ENCODE assay signal across 21 cellular contexts in the genomic region with DNA sequence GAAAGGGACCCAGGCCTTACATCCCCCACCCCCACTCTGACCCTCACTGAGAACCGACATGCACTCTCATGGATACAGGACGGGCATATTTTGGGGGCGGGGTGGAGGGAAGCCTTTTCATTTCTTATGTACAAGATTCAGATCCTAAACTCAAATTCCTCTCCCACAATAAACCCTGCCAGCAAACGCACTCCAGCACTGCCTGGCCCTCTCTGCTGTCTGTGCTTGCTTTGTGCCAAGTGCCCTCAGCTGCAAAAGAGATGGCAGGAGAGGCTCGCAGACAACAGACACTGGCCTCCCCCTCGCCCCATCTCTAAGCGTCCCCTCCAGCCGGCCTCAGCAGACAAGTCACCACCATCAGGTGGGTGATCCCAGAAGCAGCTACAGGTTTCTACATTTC.
"Had no signal": no experiment of that assay in that cellular context is flagged by ENCODE, and none has a peak within 500 bp of the region (broad histone marks: within the 10 kb centered on the region; RNA-seq: fewer than 3 reads in every experiment).

No MANE protein-coding gene starts in this region.

- H3K27me3 ChIP-seq: body of pancreas, esophagus squamous epithelium, gastroesophageal sphincter, heart left ventricle, neural progenitor cell, right atrium auricular region, tibial artery had no signal

- H3K27me3 Mint-ChIP-seq: naive thymus-derived CD8-positive, alpha-beta T cell; stimulated activated naive CD8-positive, alpha-beta T cell treated with anti-CD3 and anti-CD28 coated beads, Interleukin-15, Interleukin-2, amounts not matched to agents 100 ng/mL and 50 ng/mL, for 24 hours had no signal

- H3K4me3 ChIP-seq: body of pancreas, esophagus squamous epithelium, gastroesophageal sphincter, heart left ventricle, lower lobe of right lung, neural progenitor cell, prostate gland, right atrium auricular region, tibial artery had no signal

- H3K9me3 Mint-ChIP-seq: activated T-cell treated with anti-CD3 and anti-CD28 coated beads, Interleukin-2, amount 50 U/mL, for 72 hours; naive thymus-derived CD8-positive, alpha-beta T cell; neural progenitor cell; stimulated activated naive CD8-positive, alpha-beta T cell treated with anti-CD3 and anti-CD28 coated beads, Interleukin-15, Interleukin-2, amounts not matched to agents 100 ng/mL and 50 ng/mL, for 24 hours had no signal

- H3K27ac Mint-ChIP-seq: activated T-cell treated with anti-CD3 and anti-CD28 coated beads, Interleukin-2, amount 50 U/mL, for 72 hours; neural progenitor cell; stimulated activated naive CD8-positive, alpha-beta T cell treated with anti-CD3 and anti-CD28 coated beads, Interleukin-15, Interleukin-2, amounts not matched to agents 100 ng/mL and 50 ng/mL, for 24 hours had no signal

- DNase-seq: activated CD8-positive, alpha-beta memory T cell treated with anti-CD3 and anti-CD28 coated beads, Interleukin-2, amount 50 U/mL, for 4 hours; activated effector memory CD4-positive, alpha-beta T cell treated with Interleukin-2 at 50 U/mL for 16 hours; activated naive CD4-positive, alpha-beta T cell treated with anti-CD3 and anti-CD28 coated beads, Interleukin-2, amount 50 U/mL, for 16 hours; activated T-cell treated with anti-CD3 and anti-CD28 coated beads, Interleukin-2, amount 50 U/mL, for 72 hours; body of pancreas; dermis blood vessel endothelial cell; effector memory CD4-positive, alpha-beta T cell; esophagus squamous epithelium; heart left ventricle; naive thymus-derived CD8-positive, alpha-beta T cell; SK-N-SH; stimulated activated CD4-positive, alpha-beta T cell treated with anti-CD3 and anti-CD28 coated beads, Interleukin-12 subunit alpha, Interleukin-12 subunit beta, amount 100 ng/mL, for 4 hours; stimulated activated CD4-positive, alpha-beta T cell treated with anti-CD3 and anti-CD28 coated beads, Interleukin-4, amount 100 ng/mL, for 4 hours; tibial artery had no signal

- H3K27ac ChIP-seq: body of pancreas, esophagus squamous epithelium, gastroesophageal sphincter, heart left ventricle, lower lobe of right lung, neural progenitor cell, prostate gland, right atrium auricular region, tibial artery had no signal

- H3K4me1 ChIP-seq: body of pancreas, lower lobe of right lung, neural progenitor cell, prostate gland had no signal

- H3K9me3 ChIP-seq: body of pancreas, esophagus squamous epithelium, gastroesophageal sphincter, heart left ventricle, lower lobe of right lung, prostate gland, right atrium auricular region, SK-N-SH, tibial artery had no signal

- ATAC-seq: activated T-cell treated with anti-CD3 and anti-CD28 coated beads, Interleukin-2, amount 50 U/mL, for 72 hours; body of pancreas; gastroesophageal sphincter; heart left ventricle; left lobe of liver; lower lobe of right lung; naive thymus-derived CD8-positive, alpha-beta T cell had no signal

- H3K4me3 Mint-ChIP-seq: activated T-cell treated with anti-CD3 and anti-CD28 coated beads, Interleukin-2, amount 50 U/mL, for 72 hours; naive thymus-derived CD8-positive, alpha-beta T cell; neural progenitor cell; stimulated activated naive CD8-positive, alpha-beta T cell treated with anti-CD3 and anti-CD28 coated beads, Interleukin-15, Interleukin-2, amounts not matched to agents 100 ng/mL and 50 ng/mL, for 24 hours had no signal
